ENCODE assay signal across 15 cellular contexts in the genomic region with DNA sequence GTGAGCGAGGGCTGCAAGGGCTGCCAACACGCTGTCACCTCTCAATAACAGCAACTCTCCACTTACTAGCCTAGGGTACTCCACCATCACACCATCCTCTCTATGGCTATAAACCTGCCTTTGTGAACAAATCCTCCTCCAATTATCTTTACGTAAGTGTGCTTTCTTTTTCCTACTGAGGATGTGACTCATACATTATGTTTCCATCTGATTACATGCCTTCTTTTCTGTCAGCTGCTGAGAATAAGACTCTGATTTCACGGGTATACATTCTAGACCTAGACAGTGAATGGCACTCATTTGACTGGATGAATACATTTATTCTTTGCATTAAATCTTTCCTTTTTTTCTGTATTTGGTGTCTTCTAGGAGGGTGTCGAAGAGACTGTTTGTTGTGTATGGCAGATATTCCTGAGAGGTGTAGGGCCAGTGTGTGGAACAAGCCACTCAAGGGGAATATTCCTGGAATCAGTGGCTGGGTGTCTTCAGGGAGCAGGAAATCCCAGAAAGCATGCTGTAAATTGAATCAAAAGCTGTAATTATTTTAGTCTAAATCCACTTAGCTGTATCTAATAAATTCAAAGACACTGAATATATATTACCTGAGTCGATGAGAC.
DNase-seq lines count a peak whose midpoint lies in the region; ATAC-seq and TF ChIP-seq lines count a peak whose summit lies in the region.
"Had no signal": no experiment of that assay in that cellular context is flagged by ENCODE, and none has a peak within 500 bp of the region (broad histone marks: within the 10 kb centered on the region; RNA-seq: fewer than 3 reads in every experiment).

No MANE protein-coding gene starts in this region.

- no peaks in the 10 kb centered on the region for H3K79me2 ChIP-seq in SK-N-SH (ENCODE audit: insufficient read depth)
- H3K79me2 ChIP-seq in osteoblast (ENCODE audit: insufficient read depth, low read length) = no peaks in the 10 kb centered on the region
- H3K79me2 ChIP-seq in GM23338 (replicated peaks; ENCODE audit: insufficient read depth) = no peaks in the 10 kb centered on the region
- H3K79me2 ChIP-seq: parathyroid adenoma had no signal

- no peaks in the 10 kb centered on the region for H3K36me3 ChIP-seq in SK-N-SH (replicated peaks in 1 of 2; ENCODE audit: control insufficient read depth in 1 of 2, insufficient read depth in 2 of 2, low read length in 1 of 2)
- no peaks in the 10 kb centered on the region for H3K36me3 ChIP-seq in osteoblast (ENCODE audit: insufficient read depth, low read length)
- H3K36me3 ChIP-seq in GM23338 (ENCODE audit: insufficient read depth) = no peaks in the 10 kb centered on the region
- H3K36me3 ChIP-seq in lower lobe of right lung = no peaks in the 10 kb centered on the region
- H3K36me3 ChIP-seq: upper lobe of left lung had no signal

- H3K4me1 Mint-ChIP-seq in GM23338 = no peaks in the 10 kb centered on the region
- H3K4me1 Mint-ChIP-seq: activated naive CD8-positive, alpha-beta T cell treated with anti-CD3 and anti-CD28 coated beads, Interleukin-2, amount 10 ng/mL, durations not matched to agents 7 days and 5 days had no signal

- ATAC-seq in GM23338 (no peak), lower lobe of right lung (no peak), HG02642 (IDR thresholded peaks at IDR 0.05; ENCODE audit: poor library complexity, unreplicated experiment) (no peak)

- H3K4me3 Mint-ChIP-seq in GM23338 = no peak overlapping the region
- H3K4me3 Mint-ChIP-seq: activated naive CD8-positive, alpha-beta T cell treated with anti-CD3 and anti-CD28 coated beads, Interleukin-2, amount 10 ng/mL, durations not matched to agents 7 days and 5 days had no signal

- POLR2A ChIA-PET in SK-N-SH (lab: Yijun Ruan, JAX) = no interaction called here

- TF ChIP-seq RAD21 in SK-N-SH (IDR thresholded peaks at IDR 0.05; ENCODE audit: low read length) = no peak

- no peak overlapping the region for H3K9ac ChIP-seq in SK-N-SH
- H3K9ac ChIP-seq: parathyroid adenoma had no signal

- intact Hi-C loops in lower lobe of right lung (cut with DNase I) = no loop called here

- H3K9me3 ChIP-seq in SK-N-SH (no peaks in the 10 kb centered on the region), osteoblast (ENCODE audit: low read depth, low read length) (no peaks in the 10 kb centered on the region), lower lobe of right lung (no peaks in the 10 kb centered on the region)
- H3K9me3 ChIP-seq: upper lobe of left lung had no signal

- H3K36me3 Mint-ChIP-seq in GM23338 (ENCODE audit: low read depth) = peaks cover 8% of the 10 kb centered on the region; the same call in 1 of the 3 replicates
- H3K36me3 Mint-ChIP-seq: activated naive CD8-positive, alpha-beta T cell treated with anti-CD3 and anti-CD28 coated beads, Interleukin-2, amount 10 ng/mL, durations not matched to agents 7 days and 5 days had no signal

- H3K4me1 ChIP-seq in SK-N-SH (ENCODE audit: control insufficient read depth in 1 of 2, insufficient read depth in 2 of 2, low read depth in 1 of 2, low read length in 1 of 2) (peaks cover 0 to 11% of the 10 kb centered on the region in 2 experiments; a peak in 3 of 4 replicates), osteoblast (ENCODE audit: insufficient read depth, low read length) (no peaks in the 10 kb centered on the region), GM23338 (ENCODE audit: insufficient read depth) (no peaks in the 10 kb centered on the region), lower lobe of right lung (no peaks in the 10 kb centered on the region)
- H3K4me1 ChIP-seq: parathyroid adenoma, upper lobe of left lung had no signal

- H3K4me2 ChIP-seq in SK-N-SH (peak overlapping the region; percentile 54; the same call in 1 of the 2 replicates), osteoblast (ENCODE audit: insufficient read depth, low read length) (peak overlapping the region; percentile 28), GM23338 (no peak overlapping the region)

- peak overlapping the region in 1 of 2 experiments; percentile 62; a peak in 2 of 4 replicates for H3K27ac ChIP-seq in SK-N-SH (ENCODE audit: low read depth in 2 of 2, low read length in 1 of 2)
- H3K27ac ChIP-seq in osteoblast (ENCODE audit: low read depth, low read length) = no peak overlapping the region
- H3K27ac ChIP-seq in GM23338 (ENCODE audit: low read depth) = no peak overlapping the region
- no peak overlapping the region for H3K27ac ChIP-seq in lower lobe of right lung
- H3K27ac ChIP-seq: parathyroid adenoma, upper lobe of left lung had no signal

- H3K27me3 Mint-ChIP-seq in GM23338 (ENCODE audit: insufficient read depth, low read depth, poor library complexity) = peaks cover 2% of the 10 kb centered on the region
- H3K27me3 Mint-ChIP-seq: activated naive CD8-positive, alpha-beta T cell treated with anti-CD3 and anti-CD28 coated beads, Interleukin-2, amount 10 ng/mL, durations not matched to agents 7 days and 5 days had no signal

- H3K9me3 Mint-ChIP-seq in GM23338 = peaks cover 17% of the 10 kb centered on the region

- H2AFZ ChIP-seq in SK-N-SH (ENCODE audit: low read depth) (no peak overlapping the region), osteoblast (ENCODE audit: low read length) (no peak overlapping the region), GM23338 (no peak overlapping the region)
- H2AFZ ChIP-seq: parathyroid adenoma had no signal

- no peaks in the 10 kb centered on the region for H3K27me3 ChIP-seq in SK-N-SH (ENCODE audit: insufficient read depth)
- no peaks in the 10 kb centered on the region for H3K27me3 ChIP-seq in osteoblast (ENCODE audit: insufficient read depth, low read length)
- no peaks in the 10 kb centered on the region for H3K27me3 ChIP-seq in GM23338 (ENCODE audit: insufficient read depth)
- H3K27me3 ChIP-seq in lower lobe of right lung (ENCODE audit: low read depth) = no peaks in the 10 kb centered on the region
- H3K27me3 ChIP-seq: dorsolateral prefrontal cortex, upper lobe of left lung had no signal

- CTCF ChIA-PET in SK-N-SH (lab: Yijun Ruan, JAX) = interaction anchor here (1.4 kb wide), 1 partner anchor 10 kb away, joined by 3 read pairs; no protein-coding TSS in a partner anchor

- H3F3A ChIP-seq in SK-N-SH (replicated peaks; ENCODE audit: insufficient read depth) (no peaks in the 10 kb centered on the region), GM23338 (replicated peaks; ENCODE audit: low read depth) (no peaks in the 10 kb centered on the region)

- no peaks in the 10 kb centered on the region for H4K20me1 ChIP-seq in SK-N-SH (ENCODE audit: insufficient read depth)
- no peaks in the 10 kb centered on the region for H4K20me1 ChIP-seq in osteoblast (ENCODE audit: insufficient read depth, low read length)
- no peaks in the 10 kb centered on the region; the same call in 1 of the 2 replicates for H4K20me1 ChIP-seq in GM23338 (replicated peaks; ENCODE audit: insufficient read depth)

- no peak overlapping the region for H3K4me3 ChIP-seq in SK-N-SH (ENCODE audit: low read depth in 2 of 2, low read length in 1 of 2)
- no peak overlapping the region for H3K4me3 ChIP-seq in osteoblast (ENCODE audit: insufficient read depth, low read length)
- H3K4me3 ChIP-seq in GM23338 = no peak overlapping the region
- no peak overlapping the region for H3K4me3 ChIP-seq in lower lobe of right lung
- H3K4me3 ChIP-seq: dorsolateral prefrontal cortex, upper lobe of left lung had no signal

- DNase-seq in H4 (ENCODE audit: low spot score) (peak; percentile 76), SK-N-SH (peak; percentile 19), fibroblast of gingiva (ENCODE audit: low read depth) (peak; percentile 36), osteoblast (ENCODE audit: insufficient read length, low spot score, missing footprints) (peak; percentile 75), GM23338 (ENCODE audit: low spot score) (no peak), lower lobe of right lung (no peak), HuH-7 (ENCODE audit: low spot score) (no peak)
- DNase-seq: activated naive CD8-positive, alpha-beta T cell treated with anti-CD3 and anti-CD28 coated beads, Interleukin-2, amount 10 ng/mL, durations not matched to agents 7 days and 5 days; dorsolateral prefrontal cortex; NCI-H345; stimulated activated CD8-positive, alpha-beta memory T cell treated with anti-CD3 and anti-CD28 coated beads, Interleukin-4, amount 100 ng/mL, for 48 hours; T-helper 1 cell had no signal

- H3K9me2 ChIP-seq in SK-N-SH (no peaks in the 10 kb centered on the region), GM23338 (ENCODE audit: insufficient read depth) (no peaks in the 10 kb centered on the region; the same call in 1 of the 2 replicates)

- no peak for TF ChIP-seq EP300 in SK-N-SH (IDR thresholded peaks at IDR 0.05; ENCODE audit: borderline replicate concordance in 1 of 2, low read depth in 1 of 2, low read length in 1 of 2)

- WGBS in SK-N-SH (ENCODE audit: low lambda C conversion rate) = 34% methylated on average over 5 of the region's 6 CpGs

- no peak overlapping the region for H3K27ac Mint-ChIP-seq in GM23338
- H3K27ac Mint-ChIP-seq: activated naive CD8-positive, alpha-beta T cell treated with anti-CD3 and anti-CD28 coated beads, Interleukin-2, amount 10 ng/mL, durations not matched to agents 7 days and 5 days had no signal

- TF ChIP-seq CTCF in SK-N-SH (IDR thresholded peaks at IDR 0.05) = no peak
- no peak for TF ChIP-seq CTCF in osteoblast (IDR thresholded peaks at IDR 0.05; ENCODE audit: extremely low read depth, low read depth, low read length)
- no peak for TF ChIP-seq CTCF in GM23338 (conservative IDR thresholded peaks at IDR 0.05; ENCODE audit: low read depth in 2 of 2)
- TF ChIP-seq CTCF in lower lobe of right lung (IDR thresholded peaks at IDR 0.05) = no peak

TF ChIP-seq in SK-N-SH, 30 proteins besides CTCF, POLR2A, EP300 and RAD21 (continues in another document):
- TF ChIP-seq TCF12 (IDR thresholded peaks at IDR 0.05) (no peak), POLR2AphosphoS5 (IDR thresholded peaks at IDR 0.05; ENCODE audit: low read depth, low read length) (no peak), NRF1 (IDR thresholded peaks at IDR 0.05; ENCODE audit: low read depth, low read length) (no peak)

TF ChIP-seq in GM23338, 12 proteins besides CTCF, POLR2A, EP300 and RAD21 (continues in another document):
- no peak for TF ChIP-seq ZNF114 (CRISPR knock-in tag; IDR thresholded peaks at IDR 0.05)

Comparison
In these comparisons a context has a peak if more than half of its experiments do, and no peak if none do; other contexts are left out.
1. DNase-seq: peak in H4 (single experiment), SK-N-SH (single experiment), fibroblast of gingiva (single experiment) and osteoblast (single experiment); none in GM23338 (single experiment), lower lobe of right lung (single experiment) and HuH-7 (single experiment).